In genomic region chr12:43807361-43807760, GRCh38 we compare ENCODE assay signal across 1 cellular context.
TF ChIP-seq lines count a peak whose summit lies in the region.

No MANE protein-coding gene starts in this region.

TF ChIP-seq in HepG2, 621 proteins besides CTCF, POLR2A, EP300 and RAD21:
- TF ChIP-seq PRPF4 (IDR thresholded peaks at IDR 0.05; ENCODE audit: low read depth, low read length, poor library complexity, severe bottlenecking) (no peak), ZNF576 (CRISPR knock-in tag; IDR thresholded peaks at IDR 0.05) (no peak), ZNF558 (CRISPR knock-in tag; IDR thresholded peaks at IDR 0.05; ENCODE audit: borderline replicate concordance) (no peak), GPN1 (CRISPR knock-in tag; IDR thresholded peaks at IDR 0.05; ENCODE audit: borderline replicate concordance) (no peak), TSC22D2 (CRISPR knock-in tag; IDR thresholded peaks at IDR 0.05; ENCODE audit: borderline replicate concordance) (no peak), ZNF251 (CRISPR knock-in tag; IDR thresholded peaks at IDR 0.05) (no peak), TRIM24 (CRISPR knock-in tag; IDR thresholded peaks at IDR 0.05) (no peak), ZNF354B (CRISPR knock-in tag; IDR thresholded peaks at IDR 0.05) (no peak), CREM (IDR thresholded peaks at IDR 0.05) (no peak), CREM (CRISPR knock-in tag; IDR thresholded peaks at IDR 0.05) (no peak), TIGD3 (CRISPR knock-in tag; IDR thresholded peaks at IDR 0.05; ENCODE audit: borderline replicate concordance) (no peak), ZNF362 (CRISPR knock-in tag; IDR thresholded peaks at IDR 0.05; ENCODE audit: borderline replicate concordance) (no peak), DDIT3 (CRISPR knock-in tag; IDR thresholded peaks at IDR 0.05) (no peak), ZNF33B (CRISPR knock-in tag; IDR thresholded peaks at IDR 0.05) (no peak), GATAD1 (CRISPR knock-in tag; IDR thresholded peaks at IDR 0.05) (no peak)
- TF ChIP-seq, protein P1, sequence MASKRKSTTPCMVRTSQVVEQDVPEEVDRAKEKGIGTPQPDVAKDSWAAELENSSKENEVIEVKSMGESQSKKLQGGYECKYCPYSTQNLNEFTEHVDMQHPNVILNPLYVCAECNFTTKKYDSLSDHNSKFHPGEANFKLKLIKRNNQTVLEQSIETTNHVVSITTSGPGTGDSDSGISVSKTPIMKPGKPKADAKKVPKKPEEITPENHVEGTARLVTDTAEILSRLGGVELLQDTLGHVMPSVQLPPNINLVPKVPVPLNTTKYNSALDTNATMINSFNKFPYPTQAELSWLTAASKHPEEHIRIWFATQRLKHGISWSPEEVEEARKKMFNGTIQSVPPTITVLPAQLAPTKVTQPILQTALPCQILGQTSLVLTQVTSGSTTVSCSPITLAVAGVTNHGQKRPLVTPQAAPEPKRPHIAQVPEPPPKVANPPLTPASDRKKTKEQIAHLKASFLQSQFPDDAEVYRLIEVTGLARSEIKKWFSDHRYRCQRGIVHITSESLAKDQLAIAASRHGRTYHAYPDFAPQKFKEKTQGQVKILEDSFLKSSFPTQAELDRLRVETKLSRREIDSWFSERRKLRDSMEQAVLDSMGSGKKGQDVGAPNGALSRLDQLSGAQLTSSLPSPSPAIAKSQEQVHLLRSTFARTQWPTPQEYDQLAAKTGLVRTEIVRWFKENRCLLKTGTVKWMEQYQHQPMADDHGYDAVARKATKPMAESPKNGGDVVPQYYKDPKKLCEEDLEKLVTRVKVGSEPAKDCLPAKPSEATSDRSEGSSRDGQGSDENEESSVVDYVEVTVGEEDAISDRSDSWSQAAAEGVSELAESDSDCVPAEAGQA (IDR thresholded peaks at IDR 0.05; ENCODE audit: low read depth): no peak
- TF ChIP-seq, protein P1 (CRISPR knock-in tag; IDR thresholded peaks at IDR 0.05; ENCODE audit: borderline replicate concordance): no peak
- TF ChIP-seq, protein P2, sequence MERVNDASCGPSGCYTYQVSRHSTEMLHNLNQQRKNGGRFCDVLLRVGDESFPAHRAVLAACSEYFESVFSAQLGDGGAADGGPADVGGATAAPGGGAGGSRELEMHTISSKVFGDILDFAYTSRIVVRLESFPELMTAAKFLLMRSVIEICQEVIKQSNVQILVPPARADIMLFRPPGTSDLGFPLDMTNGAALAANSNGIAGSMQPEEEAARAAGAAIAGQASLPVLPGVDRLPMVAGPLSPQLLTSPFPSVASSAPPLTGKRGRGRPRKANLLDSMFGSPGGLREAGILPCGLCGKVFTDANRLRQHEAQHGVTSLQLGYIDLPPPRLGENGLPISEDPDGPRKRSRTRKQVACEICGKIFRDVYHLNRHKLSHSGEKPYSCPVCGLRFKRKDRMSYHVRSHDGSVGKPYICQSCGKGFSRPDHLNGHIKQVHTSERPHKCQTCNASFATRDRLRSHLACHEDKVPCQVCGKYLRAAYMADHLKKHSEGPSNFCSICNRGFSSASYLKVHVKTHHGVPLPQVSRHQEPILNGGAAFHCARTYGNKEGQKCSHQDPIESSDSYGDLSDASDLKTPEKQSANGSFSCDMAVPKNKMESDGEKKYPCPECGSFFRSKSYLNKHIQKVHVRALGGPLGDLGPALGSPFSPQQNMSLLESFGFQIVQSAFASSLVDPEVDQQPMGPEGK (CRISPR knock-in tag; IDR thresholded peaks at IDR 0.05): no peak
- TF ChIP-seq, protein P3, sequence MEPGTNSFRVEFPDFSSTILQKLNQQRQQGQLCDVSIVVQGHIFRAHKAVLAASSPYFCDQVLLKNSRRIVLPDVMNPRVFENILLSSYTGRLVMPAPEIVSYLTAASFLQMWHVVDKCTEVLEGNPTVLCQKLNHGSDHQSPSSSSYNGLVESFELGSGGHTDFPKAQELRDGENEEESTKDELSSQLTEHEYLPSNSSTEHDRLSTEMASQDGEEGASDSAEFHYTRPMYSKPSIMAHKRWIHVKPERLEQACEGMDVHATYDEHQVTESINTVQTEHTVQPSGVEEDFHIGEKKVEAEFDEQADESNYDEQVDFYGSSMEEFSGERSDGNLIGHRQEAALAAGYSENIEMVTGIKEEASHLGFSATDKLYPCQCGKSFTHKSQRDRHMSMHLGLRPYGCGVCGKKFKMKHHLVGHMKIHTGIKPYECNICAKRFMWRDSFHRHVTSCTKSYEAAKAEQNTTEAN (CRISPR knock-in tag; conservative IDR thresholded peaks at IDR 0.05): no peak
